ENCODE assay signal across 7 cellular contexts in the genomic region with DNA sequence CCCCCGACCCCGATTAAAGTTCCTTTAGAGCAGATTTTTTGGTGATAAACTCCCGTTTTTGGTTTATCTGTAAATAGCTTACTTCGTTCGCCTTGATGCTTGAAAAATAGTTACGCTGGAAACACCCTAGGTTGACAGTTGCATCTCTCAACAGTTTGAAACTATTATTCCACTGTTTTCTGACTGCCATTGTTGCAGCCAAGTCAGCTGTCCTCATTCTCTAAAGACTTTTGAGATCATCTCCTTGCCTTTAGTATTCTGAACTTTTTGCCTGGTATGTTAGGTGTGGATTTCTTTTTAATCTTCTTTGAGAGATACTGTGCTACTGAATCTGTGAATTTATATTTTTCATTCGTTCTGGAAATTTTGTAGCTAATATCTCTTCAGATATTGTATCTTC.
"Had no signal": no experiment of that assay in that cellular context is flagged by ENCODE, and none has a peak within 500 bp of the region (broad histone marks: within the 10 kb centered on the region; RNA-seq: fewer than 3 reads in every experiment).

No MANE protein-coding gene starts in this region.

- ATAC-seq: K562 had no signal

- H3K4me3 ChIP-seq: K562 had no signal

- H3K4me3 Mint-ChIP-seq: IgD-negative memory B cell had no signal

- H3K4me1 Mint-ChIP-seq: IgD-negative memory B cell had no signal

- DNase-seq: IMR-90, KBM-7, KG1 had no signal

- H3K27ac Mint-ChIP-seq: IgD-negative memory B cell had no signal

- FAIRE-seq: HTR-8/SVneo, K562 had no signal

- H3K27ac ChIP-seq: HL-60 had no signal
